In genomic region chr2:20074901-20075300, GRCh38 we compare ENCODE assay signal across 1 cellular context.
TF ChIP-seq lines count a peak whose summit lies in the region.

No MANE protein-coding gene starts in this region.

TF ChIP-seq in H1, 55 proteins besides CTCF, POLR2A, EP300 and RAD21:
- TF ChIP-seq BRCA1 (IDR thresholded peaks at IDR 0.05; ENCODE audit: low read depth, low read length) (no peak), NRF1 (IDR thresholded peaks at IDR 0.05; ENCODE audit: low read depth, low read length) (no peak), TAF7 (optimal IDR thresholded peaks at IDR 0.05; ENCODE audit: borderline replicate concordance, low read depth, low read length) (no peak), JUND (IDR thresholded peaks at IDR 0.05; ENCODE audit: low read length) (no peak), CEBPB (IDR thresholded peaks at IDR 0.05; ENCODE audit: low read depth, low read length) (no peak), MAFK (IDR thresholded peaks at IDR 0.05; ENCODE audit: low read depth, low read length) (no peak), POU5F1 (IDR thresholded peaks at IDR 0.05; ENCODE audit: low read depth, low read length) (no peak), HDAC2 (IDR thresholded peaks at IDR 0.05; ENCODE audit: borderline replicate concordance in 1 of 2, low read depth in 2 of 2, low read length in 2 of 2) (no peak), CHD2 (IDR thresholded peaks at IDR 0.05; ENCODE audit: low read length) (no peak), KDM5A (IDR thresholded peaks at IDR 0.05; ENCODE audit: low read length) (no peak), GTF2F1 (IDR thresholded peaks at IDR 0.05; ENCODE audit: borderline replicate concordance, low read depth, low read length) (no peak), EZH2 (IDR thresholded peaks at IDR 0.05; ENCODE audit: low read depth, low read length, severe bottlenecking) (no peak), KDM1A (IDR thresholded peaks at IDR 0.05; ENCODE audit: borderline replicate concordance, low read length) (no peak), HDAC6 (IDR thresholded peaks at IDR 0.05; ENCODE audit: low read depth, low read length) (no peak)
TF ChIP-seq in H1: peak in this region for 0.
